Comparison of ENCODE assay signal across 8 cellular contexts in genomic region chr4:78551420-78552351, GRCh38. TPM values are rescaled to one million over a fixed set of nuclear protein-coding genes. Genes with fewer than 3 reads are reported as not detected.
DNase-seq lines count a peak whose midpoint lies in the region; ATAC-seq and TF ChIP-seq lines count a peak whose summit lies in the region.

Gene ANXA3, plus strand, starts transcription at chr4:78551770. Its CDS starts 2,704 bp downstream, at chr4:78554474.

- H3K14ac ChIP-seq in neuronal stem cell (ENCODE audit: low read length) = no peak within 1 kb of the TSS

- no peaks in the 10 kb centered on the region for H3K79me1 ChIP-seq in neuronal stem cell (ENCODE audit: low read depth, low read length)

- H3K27ac Mint-ChIP-seq in activated CD8-positive, alpha-beta memory T cell treated with anti-CD3 and anti-CD28 coated beads, Interleukin-2, amount 10 ng/mL, durations not matched to agents 7 days and 5 days = no peak within 1 kb of the TSS

- DNase-seq in NCI-H2171 treated with DMSO at 0.1 percent for 48 hours (lab: John Stamatoyannopoulos, UW) = peak; percentile 28
- DNase-seq in NCI-H2171 (lab: John Stamatoyannopoulos, UW) = no peak
- peak; percentile 25 to 39 for DNase-seq in HL-60 (ENCODE audit: low read depth in 1 of 2, low spot score in 1 of 2)
- no peak for DNase-seq in activated CD8-positive, alpha-beta memory T cell treated with anti-CD3 and anti-CD28 coated beads, Interleukin-2, amount 10 ng/mL, durations not matched to agents 7 days and 5 days
- DNase-seq in glomerular endothelial cell (ENCODE audit: extremely low read depth, low read depth, low spot score) = no peak
- no peak for DNase-seq in neuronal stem cell (ENCODE audit: low spot score)
- DNase-seq in COLO829 (ENCODE audit: low spot score) = no peak

- H3K9ac ChIP-seq in neuronal stem cell (ENCODE audit: low read depth, low read length, poor library complexity) = peak within 1 kb of the TSS; percentile 77

- peak within 1 kb of the TSS; percentile 89 for H3K18ac ChIP-seq in neuronal stem cell (ENCODE audit: low read length)

- no peaks in the 10 kb centered on the region for H3K9me3 Mint-ChIP-seq in activated CD8-positive, alpha-beta memory T cell treated with anti-CD3 and anti-CD28 coated beads, Interleukin-2, amount 10 ng/mL, durations not matched to agents 7 days and 5 days (ENCODE audit: low read depth)

- peak within 1 kb of the TSS; percentile 91 for H3K4me2 ChIP-seq in neuronal stem cell (ENCODE audit: insufficient read depth, low read length, poor library complexity, severe bottlenecking)

- H2BK120ac ChIP-seq in neuronal stem cell (ENCODE audit: low read depth, low read length) = no peak within 1 kb of the TSS

- H2AFZ ChIP-seq in neuronal stem cell (ENCODE audit: low read length) = peak within 1 kb of the TSS; percentile 97

- H3K4me3 Mint-ChIP-seq in activated CD8-positive, alpha-beta memory T cell treated with anti-CD3 and anti-CD28 coated beads, Interleukin-2, amount 10 ng/mL, durations not matched to agents 7 days and 5 days = peak within 1 kb of the TSS; percentile 40

- H3K27me3 Mint-ChIP-seq in activated CD8-positive, alpha-beta memory T cell treated with anti-CD3 and anti-CD28 coated beads, Interleukin-2, amount 10 ng/mL, durations not matched to agents 7 days and 5 days = peaks cover 55% of the 10 kb centered on the region

- CTCF ChIA-PET in activated CD8-positive, alpha-beta memory T cell treated with anti-CD3 and anti-CD28 coated beads, Interleukin-2, amount 10 ng/mL, durations not matched to agents 7 days and 5 days (lab: Charles Lee) = no interaction called here

- H3K27ac ChIP-seq in HL-60 (replicated peaks) (peak within 1 kb of the TSS; percentile 61), neuronal stem cell (replicated peaks; ENCODE audit: low read length) (no peak within 1 kb of the TSS)

- H2BK12ac ChIP-seq in neuronal stem cell (ENCODE audit: low read length) = peak within 1 kb of the TSS; percentile 75

- H3K27me3 ChIP-seq in HL-60 (ENCODE audit: insufficient read depth, poor library complexity, severe bottlenecking) (no peaks in the 10 kb centered on the region), neuronal stem cell (ENCODE audit: control insufficient read depth in 3 of 3, insufficient read depth in 3 of 3, low read depth in 1 of 3, low read length in 3 of 3) (peaks cover 0 to 42% (median 4%) of the 10 kb centered on the region in 3 experiments)

- peaks cover 0 to 6% of the 10 kb centered on the region in 2 donors for H3K4me1 ChIP-seq in neuronal stem cell (ENCODE audit: control insufficient read depth in 2 of 2, insufficient read depth in 1 of 2, low read depth in 1 of 2, low read length in 2 of 2)

- H3K4me3 ChIP-seq in HL-60 (replicated peaks; ENCODE audit: insufficient read depth, low read length) (peak within 1 kb of the TSS; percentile 52), neuronal stem cell (ENCODE audit: low read length in 2 of 2) (peak within 1 kb of the TSS; percentile 43 to 86)

- no peaks in the 10 kb centered on the region for H3K9me3 ChIP-seq in neuronal stem cell (replicated peaks in 1 of 2; ENCODE audit: control insufficient read depth in 2 of 2, insufficient read depth in 1 of 2, low read depth in 1 of 2, low read length in 2 of 2)

- H4K8ac ChIP-seq in neuronal stem cell (ENCODE audit: low read depth, low read length) = no peak within 1 kb of the TSS

- H3K4me1 Mint-ChIP-seq in activated CD8-positive, alpha-beta memory T cell treated with anti-CD3 and anti-CD28 coated beads, Interleukin-2, amount 10 ng/mL, durations not matched to agents 7 days and 5 days = peaks cover 11% of the 10 kb centered on the region

- H3K36me3 Mint-ChIP-seq in activated CD8-positive, alpha-beta memory T cell treated with anti-CD3 and anti-CD28 coated beads, Interleukin-2, amount 10 ng/mL, durations not matched to agents 7 days and 5 days = no peaks in the 10 kb centered on the region

- ATAC-seq in activated CD8-positive, alpha-beta memory T cell treated with anti-CD3 and anti-CD28 coated beads, Interleukin-2, amount 10 ng/mL, durations not matched to agents 7 days and 5 days = peak; percentile 45
- no peak for ATAC-seq in HG02623 (IDR thresholded peaks at IDR 0.05; ENCODE audit: unreplicated experiment)

- H2AK5ac ChIP-seq in neuronal stem cell (ENCODE audit: low read depth, low read length) = peak within 1 kb of the TSS; percentile 56

- peak within 1 kb of the TSS; percentile 85 for H3K23ac ChIP-seq in neuronal stem cell (ENCODE audit: low read depth, low read length, poor library complexity)

- WGBS in neuronal stem cell (ENCODE audit: extremely low coverage in 2 of 2, insufficient read length in 2 of 2, insufficient replicate concordance in 1 of 2), 2 donors = no CpG with 5 or more reads among the region's 65 CpGs

- H2BK15ac ChIP-seq in neuronal stem cell (ENCODE audit: low read length) = peak within 1 kb of the TSS; percentile 93

- no peak within 1 kb of the TSS for H2BK5ac ChIP-seq in neuronal stem cell (ENCODE audit: low read length)

- no peak within 1 kb of the TSS for H3K4ac ChIP-seq in neuronal stem cell (ENCODE audit: low read length)

- no peaks in the 10 kb centered on the region for H3K36me3 ChIP-seq in neuronal stem cell (replicated peaks in 1 of 2; ENCODE audit: control insufficient read depth in 2 of 2, insufficient read depth in 2 of 2, low read length in 2 of 2)

- no peak for TF ChIP-seq CTCF in HL-60 (IDR thresholded peaks at IDR 0.05; ENCODE audit: insufficient read depth, low read length)

- no peak within 1 kb of the TSS for H4K91ac ChIP-seq in neuronal stem cell (ENCODE audit: low read depth, low read length, poor library complexity)

RNA-seq across cellular contexts. Expression of gene ANXA3, which starts in this region (rescaled TPM):
- 1 to 10 TPM in 1 of 2 experiments, under 1 TPM in 1; 0.41 to 7.4 TPM for total RNA-seq in activated CD8-positive, alpha-beta memory T cell treated with anti-CD3 and anti-CD28 coated beads, Interleukin-2, amount 10 ng/mL, durations not matched to agents 7 days and 5 days
- 83.5 and 116 TPM in 2 replicates for total RNA-seq in glomerular endothelial cell
- polyA plus RNA-seq in neuronal stem cell (2013, experiment 1 of 2) = 8.1 TPM
- 7.1 TPM for polyA plus RNA-seq in neuronal stem cell (2013, experiment 2 of 2)

Comparison
In these comparisons a context has a peak if more than half of its experiments do, and no peak if none do; other contexts are left out.
1. RNA of gene ANXA3 (total RNA-seq): 83.5 to 116 TPM in glomerular endothelial cell; 0.41 to 7.4 TPM in activated CD8-positive, alpha-beta memory T cell treated with anti-CD3 and anti-CD28 coated beads, Interleukin-2, amount 10 ng/mL, durations not matched to agents 7 days and 5 days; every median in the first group is over 10 times any median in the second.
2. DNase-seq: peak in NCI-H2171 treated with DMSO at 0.1 percent for 48 hours (single experiment) and HL-60 (2 of 2); none in NCI-H2171 (single experiment), activated CD8-positive, alpha-beta memory T cell treated with anti-CD3 and anti-CD28 coated beads, Interleukin-2, amount 10 ng/mL, durations not matched to agents 7 days and 5 days (single experiment), glomerular endothelial cell (single experiment), neuronal stem cell (single experiment) and COLO829 (single experiment).